ENCODE assay signal across 12 cellular contexts in the genomic region with DNA sequence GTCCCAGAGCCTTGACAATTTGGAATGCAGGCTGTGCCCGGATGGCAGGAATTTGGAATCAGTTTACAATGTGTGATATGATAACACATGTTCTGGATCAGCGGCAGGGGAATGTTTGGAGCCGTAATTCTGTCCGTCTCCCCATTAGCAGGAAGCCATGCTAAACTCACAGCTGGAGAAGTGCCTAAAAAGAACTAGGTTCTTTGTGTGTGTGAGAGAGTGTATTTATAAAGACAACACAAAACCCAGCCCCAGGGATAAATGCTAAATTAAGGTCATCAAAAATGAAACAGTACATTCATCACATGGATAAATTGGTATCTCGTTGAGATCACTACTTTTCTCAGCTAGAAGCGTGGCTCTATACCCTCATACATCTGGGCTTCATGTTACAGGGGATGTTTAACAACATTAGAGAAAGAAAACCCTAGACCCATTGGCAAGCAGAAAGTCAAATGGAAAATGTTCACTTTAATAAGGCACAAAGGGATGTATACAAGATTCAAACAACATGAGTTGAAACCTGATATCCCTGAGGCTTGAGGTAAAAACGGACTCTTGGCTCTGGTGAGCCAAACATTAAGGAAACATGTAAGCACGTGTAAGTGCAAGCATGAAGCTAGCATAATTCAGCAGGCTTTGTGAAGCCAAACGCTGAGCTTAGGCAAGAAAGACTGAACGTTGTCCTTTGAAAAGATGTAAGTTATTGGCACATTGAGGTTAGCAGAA. TPM values are rescaled to one million over a fixed set of nuclear protein-coding genes. Genes with fewer than 3 reads are reported as not detected.
DNase-seq lines count a peak whose midpoint lies in the region; ATAC-seq and TF ChIP-seq lines count a peak whose summit lies in the region.
"Had no signal": no experiment of that assay in that cellular context is flagged by ENCODE, and none has a peak within 500 bp of the region (broad histone marks: within the 10 kb centered on the region; RNA-seq: fewer than 3 reads in every experiment).

No MANE protein-coding gene starts in this region.

- H3K27ac ChIP-seq in left ventricle myocardium inferior (replicated peaks) (peak overlapping the region; percentile 21), SK-N-MC (peak overlapping the region; percentile 73), aorta (ENCODE audit: low read depth in 1 of 2, low read length in 2 of 2) (peak overlapping the region in 1 of 2 donors; percentile 9)
- H3K27ac ChIP-seq in effector memory CD4-positive, alpha-beta T cell (ENCODE audit: insufficient read depth, low read length, poor library complexity, severe bottlenecking) = no peak overlapping the region

- H3K27me3 ChIP-seq in left ventricle myocardium inferior (ENCODE audit: low read depth) (no peaks in the 10 kb centered on the region), aorta (ENCODE audit: control insufficient read depth in 1 of 2, insufficient read depth in 2 of 2, low read length in 1 of 2) (no peaks in the 10 kb centered on the region)
- H3K27me3 ChIP-seq in effector memory CD4-positive, alpha-beta T cell (replicated peaks; ENCODE audit: control insufficient read depth, insufficient read depth, low read length, poor library complexity, severe bottlenecking) = no peaks in the 10 kb centered on the region

- no peak overlapping the region for H3K27ac Mint-ChIP-seq in WTC11
- H3K27ac Mint-ChIP-seq: activated naive CD8-positive, alpha-beta T cell treated with anti-CD3 and anti-CD28 coated beads, Interleukin-2, amount 50 U/mL, for 24 hours had no signal

- ATAC-seq in aorta (ENCODE audit: low FRiP score) (peak; percentile 58), WTC11 (no peak), GM21529 (IDR thresholded peaks at IDR 0.05; ENCODE audit: unreplicated experiment) (no peak)
- ATAC-seq: activated CD4-positive, CD25-positive, alpha-beta regulatory T cell treated with anti-CD3 and anti-CD28 coated beads, Interleukin-2, amount 50 U/mL, for 24 hours; activated naive CD8-positive, alpha-beta T cell treated with anti-CD3 and anti-CD28 coated beads, Interleukin-2, amount 50 U/mL, for 24 hours; HCT116 had no signal

- intact Hi-C loops in left ventricle myocardium inferior (cut with micrococcal nuclease) = no loop called here
- intact Hi-C loops in cardiac septum (cut with DNase I) = no loop called here
- intact Hi-C loops in aorta (cut with DNase I) = no loop called here

- H3K27me3 Mint-ChIP-seq in WTC11 (ENCODE audit: low read depth) = peaks cover 3% of the 10 kb centered on the region; the same call in 1 of the 2 replicates
- H3K27me3 Mint-ChIP-seq: activated naive CD8-positive, alpha-beta T cell treated with anti-CD3 and anti-CD28 coated beads, Interleukin-2, amount 50 U/mL, for 24 hours; CD4-positive, CD25-positive, alpha-beta regulatory T cell had no signal

- H3K4me1 Mint-ChIP-seq in WTC11 = peaks cover 23% of the 10 kb centered on the region

- CTCF ChIA-PET in WTC11 (lab: Charles Lee) = interaction anchor here (1.2 kb wide), 2 partner anchors 16 to 17 kb away, joined by 3 to 5 read pairs; a partner anchor contains a TSS

- H3K36me3 ChIP-seq in left ventricle myocardium inferior (no peaks in the 10 kb centered on the region), SK-N-MC (ENCODE audit: insufficient read depth, low read length) (no peaks in the 10 kb centered on the region), aorta (ENCODE audit: control insufficient read depth in 1 of 2, insufficient read depth in 2 of 2, low read length in 1 of 2) (no peaks in the 10 kb centered on the region)
- no peaks in the 10 kb centered on the region for H3K36me3 ChIP-seq in effector memory CD4-positive, alpha-beta T cell (ENCODE audit: control insufficient read depth, insufficient read depth, low read length)

- POLR2A ChIA-PET in WTC11 (lab: Charles Lee) = no interaction called here

- H3K4me3 ChIP-seq in left ventricle myocardium inferior = peak overlapping the region; percentile 35
- H3K4me3 ChIP-seq in SK-N-MC = peak overlapping the region; percentile 66
- H3K4me3 ChIP-seq in aorta (ENCODE audit: low read length in 2 of 2) = peak overlapping the region in 1 of 2 donors; percentile 54
- no peak overlapping the region for H3K4me3 ChIP-seq in effector memory CD4-positive, alpha-beta T cell (ENCODE audit: insufficient read depth, low read depth, low read length, poor library complexity, severe bottlenecking)

- 7 to 10% methylated on average over 10 of the region's 10 CpGs for WGBS in aorta, 2 donors

- H3K9ac ChIP-seq in SK-N-MC (ENCODE audit: insufficient read length) = peak overlapping the region; percentile 1

- H3K36me3 Mint-ChIP-seq in WTC11 = no peaks in the 10 kb centered on the region
- H3K36me3 Mint-ChIP-seq: CD4-positive, CD25-positive, alpha-beta regulatory T cell had no signal

- TF ChIP-seq CTCF in left ventricle myocardium inferior (IDR thresholded peaks at IDR 0.05; ENCODE audit: borderline replicate concordance) = no peak
- no peak for TF ChIP-seq CTCF in WTC11 (IDR thresholded peaks at IDR 0.05)

- no peaks in the 10 kb centered on the region for H3K9me3 Mint-ChIP-seq in WTC11
- H3K9me3 Mint-ChIP-seq: activated naive CD8-positive, alpha-beta T cell treated with anti-CD3 and anti-CD28 coated beads, Interleukin-2, amount 50 U/mL, for 24 hours had no signal

- no peak for DNase-seq in left ventricle myocardium inferior
- DNase-seq in cardiac septum (ENCODE audit: low spot score) = no peak
- no peak for DNase-seq in SK-N-MC (ENCODE audit: low read depth, low spot score)
- DNase-seq in foreskin melanocyte = peak; percentile 84
- no peak for DNase-seq in aorta
- DNase-seq in WTC11 (ENCODE audit: low spot score) = no peak
- no peak for DNase-seq in effector memory CD4-positive, alpha-beta T cell
- DNase-seq: activated naive CD8-positive, alpha-beta T cell treated with anti-CD3 and anti-CD28 coated beads, Interleukin-2, amount 50 U/mL, for 24 hours; CD4-positive, CD25-positive, alpha-beta regulatory T cell had no signal

- H3K4me1 ChIP-seq in left ventricle myocardium inferior (peaks cover 19% of the 10 kb centered on the region), aorta (ENCODE audit: control insufficient read depth in 1 of 2, insufficient read depth in 2 of 2, low read length in 2 of 2) (no peaks in the 10 kb centered on the region)
- H3K4me1 ChIP-seq in effector memory CD4-positive, alpha-beta T cell (ENCODE audit: control insufficient read depth, insufficient read depth, low read length, poor library complexity, severe bottlenecking) = peaks cover 7% of the 10 kb centered on the region

- no peak overlapping the region for H3K4me3 Mint-ChIP-seq in WTC11
- H3K4me3 Mint-ChIP-seq: activated naive CD8-positive, alpha-beta T cell treated with anti-CD3 and anti-CD28 coated beads, Interleukin-2, amount 50 U/mL, for 24 hours; CD4-positive, CD25-positive, alpha-beta regulatory T cell had no signal

- no peaks in the 10 kb centered on the region for H3K9me3 ChIP-seq in left ventricle myocardium inferior (replicated peaks)
- no peaks in the 10 kb centered on the region for H3K9me3 ChIP-seq in SK-N-MC (ENCODE audit: low read depth, low read length)
- H3K9me3 ChIP-seq in aorta (ENCODE audit: control insufficient read depth, low read length) = no peaks in the 10 kb centered on the region
- no peaks in the 10 kb centered on the region for H3K9me3 ChIP-seq in effector memory CD4-positive, alpha-beta T cell (ENCODE audit: control insufficient read depth, low read length)

TF ChIP-seq in WTC11, 78 proteins besides CTCF, POLR2A, EP300 and RAD21 (continues in another document):
- TF ChIP-seq, protein P1, sequence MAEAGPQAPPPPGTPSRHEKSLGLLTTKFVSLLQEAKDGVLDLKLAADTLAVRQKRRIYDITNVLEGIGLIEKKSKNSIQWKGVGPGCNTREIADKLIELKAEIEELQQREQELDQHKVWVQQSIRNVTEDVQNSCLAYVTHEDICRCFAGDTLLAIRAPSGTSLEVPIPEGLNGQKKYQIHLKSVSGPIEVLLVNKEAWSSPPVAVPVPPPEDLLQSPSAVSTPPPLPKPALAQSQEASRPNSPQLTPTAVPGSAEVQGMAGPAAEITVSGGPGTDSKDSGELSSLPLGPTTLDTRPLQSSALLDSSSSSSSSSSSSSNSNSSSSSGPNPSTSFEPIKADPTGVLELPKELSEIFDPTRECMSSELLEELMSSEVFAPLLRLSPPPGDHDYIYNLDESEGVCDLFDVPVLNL (CRISPR knock-in tag; IDR thresholded peaks at IDR 0.05; ENCODE audit: borderline replicate concordance, low read depth) = no peak
- TF ChIP-seq ZBTB21 (CRISPR knock-in tag; IDR thresholded peaks at IDR 0.05; ENCODE audit: borderline replicate concordance) (no peak), GTF2I (CRISPR knock-in tag; conservative IDR thresholded peaks at IDR 0.05) (no peak), FOXK1 (CRISPR knock-in tag; IDR thresholded peaks at IDR 0.05) (no peak)
- TF ChIP-seq, protein P2, sequence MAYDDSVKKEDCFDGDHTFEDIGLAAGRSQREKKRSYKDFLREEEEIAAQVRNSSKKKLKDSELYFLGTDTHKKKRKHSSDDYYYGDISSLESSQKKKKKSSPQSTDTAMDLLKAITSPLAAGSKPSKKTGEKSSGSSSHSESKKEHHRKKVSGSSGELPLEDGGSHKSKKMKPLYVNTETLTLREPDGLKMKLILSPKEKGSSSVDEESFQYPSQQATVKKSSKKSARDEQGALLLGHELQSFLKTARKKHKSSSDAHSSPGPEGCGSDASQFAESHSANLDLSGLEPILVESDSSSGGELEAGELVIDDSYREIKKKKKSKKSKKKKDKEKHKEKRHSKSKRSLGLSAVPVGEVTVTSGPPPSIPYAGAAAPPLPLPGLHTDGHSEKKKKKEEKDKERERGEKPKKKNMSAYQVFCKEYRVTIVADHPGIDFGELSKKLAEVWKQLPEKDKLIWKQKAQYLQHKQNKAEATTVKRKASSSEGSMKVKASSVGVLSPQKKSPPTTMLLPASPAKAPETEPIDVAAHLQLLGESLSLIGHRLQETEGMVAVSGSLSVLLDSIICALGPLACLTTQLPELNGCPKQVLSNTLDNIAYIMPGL (CRISPR knock-in tag; IDR thresholded peaks at IDR 0.05) = no peak

RNA-seq across cellular contexts. Expression of a gene that starts 18.0 kb away (rescaled TPM):
- total RNA-seq in left ventricle myocardium inferior (14.9 TPM), cardiac septum (21.2 TPM), aorta (10 to 100 TPM; 20.1 to 22.5 TPM), WTC11 (2021) (18.1 to 26.7 TPM (median 19.2 TPM) in 3 replicates)
- polyA plus RNA-seq in aorta = 10 to 100 TPM in 1 of 2 donors, 1 to 10 TPM in 1; 2.0 to 14.8 TPM
